ENCODE assay signal across 11 cellular contexts in the genomic region with DNA sequence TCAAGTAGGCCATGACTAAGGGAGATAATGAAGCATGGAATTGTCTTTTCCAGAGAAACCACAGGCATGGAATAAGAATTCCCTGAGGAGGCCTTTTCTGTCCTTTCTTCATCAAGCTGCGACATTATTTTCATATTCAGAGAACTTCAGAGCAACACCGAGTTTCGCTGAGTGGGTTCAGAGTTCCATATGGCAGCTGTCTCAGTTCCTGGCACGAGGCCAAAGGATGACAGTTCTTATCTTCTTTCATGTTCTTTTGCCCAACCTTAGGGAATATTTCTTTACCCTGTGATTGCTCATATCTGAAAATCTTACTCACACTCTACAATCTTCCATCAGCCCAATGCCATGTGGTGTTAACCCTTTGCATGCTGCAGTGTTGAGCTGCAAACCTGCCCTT.
A peak's percentile ranks its signal among the peaks of the same experiment; 100 is the strongest.
DNase-seq lines count a peak whose midpoint lies in the region; ATAC-seq and TF ChIP-seq lines count a peak whose summit lies in the region.
"Had no signal": no experiment of that assay in that cellular context is flagged by ENCODE, and none has a peak within 500 bp of the region (broad histone marks: within the 10 kb centered on the region; RNA-seq: fewer than 3 reads in every experiment).

No MANE protein-coding gene starts in this region.

- no peak for TF ChIP-seq EP300 in esophagus muscularis mucosa (IDR thresholded peaks at IDR 0.05)

- no peaks in the 10 kb centered on the region for H3K27me3 Mint-ChIP-seq in activated naive CD8-positive, alpha-beta T cell treated with anti-CD3 and anti-CD28 coated beads, Interleukin-2, amount 50 U/mL, for 24 hours
- H3K27me3 Mint-ChIP-seq: activated naive CD8-positive, alpha-beta T cell treated with anti-CD3 and anti-CD28 coated beads, Interleukin-2, amount 10 ng/mL, durations not matched to agents 7 days and 5 days had no signal

- DNase-seq in NCI-H1417 (lab: John Stamatoyannopoulos, UW) (peak in 2 of 3 experiments; percentile 33 to 72), NCI-H1417 treated with DMSO at 0.1 percent for 48 hours (lab: John Stamatoyannopoulos, UW) (no peak), NCI-H524 treated with DMSO at 0.1 percent for 48 hours (lab: John Stamatoyannopoulos, UW) (peak; percentile 45), esophagus muscularis mucosa (ENCODE audit: extremely low spot score) (peak; percentile 70), non-pigmented ciliary epithelial cell (ENCODE audit: low read depth) (peak; percentile 52), GM13976 (ENCODE audit: low spot score) (no peak), HUDEP-2 (lab: John Stamatoyannopoulos, UW; ENCODE audit: unreplicated experiment in 76 of 76) (no peak)
- no peak for DNase-seq in activated naive CD8-positive, alpha-beta T cell treated with anti-CD3 and anti-CD28 coated beads, Interleukin-2, amount 50 U/mL, for 24 hours
- DNase-seq: activated naive CD8-positive, alpha-beta T cell treated with anti-CD3 and anti-CD28 coated beads, Interleukin-2, amount 10 ng/mL, durations not matched to agents 7 days and 5 days; naive thymus-derived CD4-positive, alpha-beta T cell; stimulated activated CD4-positive, alpha-beta T cell treated with anti-CD3 and anti-CD28 coated beads, Interleukin-4, amount 100 ng/mL, for 24 hours had no signal

- no peak overlapping the region for H3K27ac ChIP-seq in esophagus muscularis mucosa (replicated peaks in 1 of 4)

- intact Hi-C loops in esophagus muscularis mucosa (cut with DNase I), result no loop called here

- H3K27ac Mint-ChIP-seq in activated naive CD8-positive, alpha-beta T cell treated with anti-CD3 and anti-CD28 coated beads, Interleukin-2, amount 50 U/mL, for 24 hours, result no peak overlapping the region
- H3K27ac Mint-ChIP-seq: activated naive CD8-positive, alpha-beta T cell treated with anti-CD3 and anti-CD28 coated beads, Interleukin-2, amount 10 ng/mL, durations not matched to agents 7 days and 5 days; naive thymus-derived CD4-positive, alpha-beta T cell had no signal

- H3K36me3 ChIP-seq in esophagus muscularis mucosa, result no peaks in the 10 kb centered on the region

- TF ChIP-seq CTCF in esophagus muscularis mucosa (IDR thresholded peaks at IDR 0.05) (no peak), GM13976 (IDR thresholded peaks at IDR 0.05; ENCODE audit: borderline replicate concordance, control extremely low read depth, extremely low read depth, insufficient read depth, missing control alignments) (no peak)

- no peaks in the 10 kb centered on the region for H3K9me3 ChIP-seq in esophagus muscularis mucosa

- no peak for ATAC-seq in activated naive CD8-positive, alpha-beta T cell treated with anti-CD3 and anti-CD28 coated beads, Interleukin-2, amount 50 U/mL, for 24 hours
- ATAC-seq: naive thymus-derived CD4-positive, alpha-beta T cell had no signal

- WGBS in esophagus muscularis mucosa, result 38% methylated on average over 4 of the region's 4 CpGs

- in situ Hi-C loops in GM13976 (cut with MboI; ENCODE audit: low sequenced_read_pairs, unreplicated experiment), result no loop called here

- no peak overlapping the region for H3K4me3 ChIP-seq in esophagus muscularis mucosa

- no peak for TF ChIP-seq POLR2A in esophagus muscularis mucosa (IDR thresholded peaks at IDR 0.05; ENCODE audit: low read depth)

- no peaks in the 10 kb centered on the region for H3K36me3 Mint-ChIP-seq in activated naive CD8-positive, alpha-beta T cell treated with anti-CD3 and anti-CD28 coated beads, Interleukin-2, amount 50 U/mL, for 24 hours (ENCODE audit: low read depth)
- H3K36me3 Mint-ChIP-seq: activated naive CD8-positive, alpha-beta T cell treated with anti-CD3 and anti-CD28 coated beads, Interleukin-2, amount 10 ng/mL, durations not matched to agents 7 days and 5 days; naive thymus-derived CD4-positive, alpha-beta T cell had no signal

- H3K4me1 ChIP-seq in esophagus muscularis mucosa, result no peaks in the 10 kb centered on the region

- H3K4me1 Mint-ChIP-seq in activated naive CD8-positive, alpha-beta T cell treated with anti-CD3 and anti-CD28 coated beads, Interleukin-2, amount 50 U/mL, for 24 hours, result no peaks in the 10 kb centered on the region
- H3K4me1 Mint-ChIP-seq: activated naive CD8-positive, alpha-beta T cell treated with anti-CD3 and anti-CD28 coated beads, Interleukin-2, amount 10 ng/mL, durations not matched to agents 7 days and 5 days had no signal

- H3K4me3 Mint-ChIP-seq in activated naive CD8-positive, alpha-beta T cell treated with anti-CD3 and anti-CD28 coated beads, Interleukin-2, amount 50 U/mL, for 24 hours, result no peak overlapping the region
- H3K4me3 Mint-ChIP-seq: activated naive CD8-positive, alpha-beta T cell treated with anti-CD3 and anti-CD28 coated beads, Interleukin-2, amount 10 ng/mL, durations not matched to agents 7 days and 5 days; naive thymus-derived CD4-positive, alpha-beta T cell had no signal

- peaks cover 19% of the 10 kb centered on the region for H3K9me3 Mint-ChIP-seq in activated naive CD8-positive, alpha-beta T cell treated with anti-CD3 and anti-CD28 coated beads, Interleukin-2, amount 50 U/mL, for 24 hours

- no peaks in the 10 kb centered on the region for H3K27me3 ChIP-seq in esophagus muscularis mucosa

Comparison
In these comparisons a context has a peak if more than half of its experiments do, and no peak if none do; other contexts are left out.
1. DNase-seq: peak in NCI-H1417 (2 of 3), NCI-H524 treated with DMSO at 0.1 percent for 48 hours (single experiment), esophagus muscularis mucosa (single experiment) and non-pigmented ciliary epithelial cell (single experiment); none in NCI-H1417 treated with DMSO at 0.1 percent for 48 hours (single experiment), GM13976 (single experiment), HUDEP-2 (0 of 76) and activated naive CD8-positive, alpha-beta T cell treated with anti-CD3 and anti-CD28 coated beads, Interleukin-2, amount 50 U/mL, for 24 hours (single experiment).